ENCODE assay signal across 1 cellular context in genomic region chr1:246153796-246154212, GRCh38.
TF ChIP-seq lines count a peak whose summit lies in the region.

No MANE protein-coding gene starts in this region.

TF ChIP-seq in K562, 482 proteins besides CTCF, POLR2A, EP300 and RAD21 (continued from another document and continues in another):
- no peak for TF ChIP-seq PBX2 (CRISPR knock-in tag; IDR thresholded peaks at IDR 0.05; ENCODE audit: low read depth)
- peak; percentile 99 for TF ChIP-seq PBX2 (tag; conservative IDR thresholded peaks at IDR 0.05; ENCODE audit: low read depth)
- TF ChIP-seq CAMTA2 (CRISPR knock-in tag; conservative IDR thresholded peaks at IDR 0.05): no peak
- TF ChIP-seq NR2C1 (IDR thresholded peaks at IDR 0.05): peak; percentile 44; the same call in 1 of the 2 replicates
- TF ChIP-seq NR2C1 (tag; IDR thresholded peaks at IDR 0.05): no peak
- TF ChIP-seq STAT5A (IDR thresholded peaks at IDR 0.05; ENCODE audit: borderline replicate concordance, low read length): 0 out of 2 replicates have a peak, but pooled peaks have one; percentile 6
- TF ChIP-seq PKNOX1 (IDR thresholded peaks at IDR 0.05): peak; percentile 96
- TF ChIP-seq KLF13 (tag; IDR thresholded peaks at IDR 0.05; ENCODE audit: borderline replicate concordance, low read depth): no peak
- no peak for TF ChIP-seq PATZ1 (CRISPR knock-in tag; IDR thresholded peaks at IDR 0.05; ENCODE audit: borderline replicate concordance)
- TF ChIP-seq SMARCB1 (IDR thresholded peaks at IDR 0.05; ENCODE audit: insufficient read length, low read depth): no peak
- peak; percentile 43 to 51; a peak in 1 of 4 replicates for TF ChIP-seq ARNT (IDR thresholded peaks at IDR 0.05)
- TF ChIP-seq TRIM24 (IDR thresholded peaks at IDR 0.05): peak in 1 of 2 experiments; percentile 51; a peak in 2 of 4 replicates
- no peak for TF ChIP-seq FOXK1 (CRISPR knock-in tag; IDR thresholded peaks at IDR 0.05; ENCODE audit: borderline replicate concordance)
- no peak for TF ChIP-seq POLR2B (IDR thresholded peaks at IDR 0.05; ENCODE audit: low read depth, partially characterized antibody)
- TF ChIP-seq TRIM28 (IDR thresholded peaks at IDR 0.05): 0 out of 2 replicates have a peak, but pooled peaks have one; percentile 36
- no peak for TF ChIP-seq CREB5 (CRISPR knock-in tag; IDR thresholded peaks at IDR 0.05)
- TF ChIP-seq HMG20B (CRISPR knock-in tag; IDR thresholded peaks at IDR 0.05): no peak
- no peak for TF ChIP-seq YY1 (IDR thresholded peaks at IDR 0.05; ENCODE audit: borderline replicate concordance in 1 of 3, control insufficient read depth in 1 of 3, extremely low read depth in 1 of 3, insufficient read depth in 3 of 3, insufficient read length in 1 of 3, insufficient replicate concordance in 2 of 3, low read depth in 1 of 3, low read length in 2 of 3)
- TF ChIP-seq SIRT6 (IDR thresholded peaks at IDR 0.05; ENCODE audit: low read depth, low read length): no peak
- TF ChIP-seq ZNF740 (CRISPR knock-in tag; IDR thresholded peaks at IDR 0.05): no peak
- no peak for TF ChIP-seq ZNF740 (tag; IDR thresholded peaks at IDR 0.05)
- no peak for TF ChIP-seq PCBP2 (IDR thresholded peaks at IDR 0.05; ENCODE audit: low read depth, low read length, poor library complexity, severe bottlenecking)
- no peak for TF ChIP-seq SRF (CRISPR knock-in tag; IDR thresholded peaks at IDR 0.05)
- peak; percentile 73; the same call in 1 of the 2 replicates for TF ChIP-seq LARP7 (IDR thresholded peaks at IDR 0.05)
- TF ChIP-seq MTF1 (CRISPR knock-in tag; IDR thresholded peaks at IDR 0.05; ENCODE audit: borderline replicate concordance): no peak
- TF ChIP-seq ETV1 (tag; conservative IDR thresholded peaks at IDR 0.05; ENCODE audit: low read depth): 0 out of 2 replicates have a peak, but pooled peaks have one; percentile 27
- TF ChIP-seq THRAP3 (IDR thresholded peaks at IDR 0.05; ENCODE audit: borderline replicate concordance): no peak; the same call in 1 of the 2 replicates
- TF ChIP-seq NFRKB (IDR thresholded peaks at IDR 0.05; ENCODE audit: low read depth): peak; percentile 19
- no peak for TF ChIP-seq ELF4 (CRISPR knock-in tag; IDR thresholded peaks at IDR 0.05)
- TF ChIP-seq MAFF (IDR thresholded peaks at IDR 0.05; ENCODE audit: low read length): peak; percentile 23; the same call in 1 of the 2 replicates
- TF ChIP-seq TBP (optimal IDR thresholded peaks at IDR 0.05; ENCODE audit: low read depth, low read length): peak; percentile 30
- TF ChIP-seq EWSR1 (IDR thresholded peaks at IDR 0.05; ENCODE audit: borderline replicate concordance, low read depth, partially characterized antibody): no peak
- no peak for TF ChIP-seq ASH1L (IDR thresholded peaks at IDR 0.05; ENCODE audit: borderline replicate concordance, low read depth, partially characterized antibody)
- TF ChIP-seq ZBTB26 (CRISPR knock-in tag; IDR thresholded peaks at IDR 0.05): no peak
- TF ChIP-seq PRMT5 (CRISPR knock-in tag; IDR thresholded peaks at IDR 0.05): no peak
- no peak for TF ChIP-seq HOXB6 (CRISPR knock-in tag; IDR thresholded peaks at IDR 0.05; ENCODE audit: borderline replicate concordance)
- no peak for TF ChIP-seq ZNF41 (CRISPR knock-in tag; conservative IDR thresholded peaks at IDR 0.05)
- peak; percentile 92 for TF ChIP-seq TSHZ1 (CRISPR knock-in tag; IDR thresholded peaks at IDR 0.05)
- 0 out of 2 replicates have a peak, but pooled peaks have one; percentile 25 for TF ChIP-seq BHLHE40 (IDR thresholded peaks at IDR 0.05; ENCODE audit: low read length)
- TF ChIP-seq ZBTB2 (IDR thresholded peaks at IDR 0.05): peak; percentile 67; the same call in 1 of the 2 replicates
- TF ChIP-seq DLX4 (CRISPR knock-in tag; IDR thresholded peaks at IDR 0.05): no peak
- no peak for TF ChIP-seq SMAD3 (CRISPR knock-in tag; conservative IDR thresholded peaks at IDR 0.05)
- no peak for TF ChIP-seq SNIP1 (IDR thresholded peaks at IDR 0.05; ENCODE audit: low read depth)
- TF ChIP-seq CEBPZ (IDR thresholded peaks at IDR 0.05; ENCODE audit: borderline replicate concordance, low read depth, low read length): no peak
- no peak for TF ChIP-seq CHCHD3 (CRISPR knock-in tag; IDR thresholded peaks at IDR 0.05)
- TF ChIP-seq RBM25 (IDR thresholded peaks at IDR 0.05; ENCODE audit: low read depth, low read length, severe bottlenecking): no peak
- no peak for TF ChIP-seq NUFIP1 (IDR thresholded peaks at IDR 0.05; ENCODE audit: partially characterized antibody)
- TF ChIP-seq ZNF311 (CRISPR knock-in tag; IDR thresholded peaks at IDR 0.05): no peak
